Comparison of ENCODE assay signal across 8 cellular contexts in the genomic region with DNA sequence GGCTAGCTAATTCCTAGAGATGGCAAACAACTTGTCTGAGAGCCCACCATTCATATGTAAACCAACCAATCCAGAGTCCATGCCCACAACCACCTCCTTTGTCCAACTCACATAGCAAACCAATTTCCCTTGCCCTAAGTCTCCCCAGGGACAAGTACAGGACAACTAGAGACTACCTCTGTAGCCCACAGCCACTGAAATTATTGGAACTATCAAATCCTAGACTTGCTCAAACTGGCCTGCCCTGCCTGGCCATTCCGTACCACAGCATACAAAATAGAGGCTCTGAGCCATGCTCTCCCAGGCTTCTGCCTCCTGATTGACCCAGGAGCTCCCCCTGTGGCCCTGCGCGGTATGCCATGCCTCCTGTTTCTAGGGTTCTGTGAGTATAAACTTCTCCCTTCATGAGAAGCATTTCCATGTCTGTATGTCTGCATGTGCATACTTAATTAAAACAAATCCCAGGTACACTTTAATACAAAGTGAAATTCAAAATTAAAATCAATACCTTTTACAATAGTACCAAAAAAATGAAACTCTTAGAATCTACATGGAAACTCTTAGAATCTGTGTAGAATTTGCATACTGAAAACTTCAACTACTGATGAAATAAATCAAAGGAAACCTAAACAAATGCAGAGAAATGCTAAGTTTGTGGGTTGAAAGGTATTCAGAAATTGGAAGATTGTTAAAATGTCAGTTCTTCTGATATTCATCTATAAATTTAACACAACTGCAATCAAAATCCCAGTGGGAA. TPM values are rescaled to one million over a fixed set of nuclear protein-coding genes. Genes with fewer than 3 reads are reported as not detected.
DNase-seq lines count a peak whose midpoint lies in the region; ATAC-seq and TF ChIP-seq lines count a peak whose summit lies in the region.

No MANE protein-coding gene starts in this region.

- TF ChIP-seq CTCF in CD4-positive, alpha-beta T cell (IDR thresholded peaks at IDR 0.05) = peak; percentile 59
- peak; percentile 71 for TF ChIP-seq CTCF in parathyroid adenoma (IDR thresholded peaks at IDR 0.05)

- peaks cover 11% of the 10 kb centered on the region for H3K4me1 Mint-ChIP-seq in CD4-positive, alpha-beta T cell (ENCODE audit: low read depth)

- no peaks in the 10 kb centered on the region for H3K36me3 Mint-ChIP-seq in CD4-positive, alpha-beta T cell (ENCODE audit: low read depth)

- peaks cover 73% of the 10 kb centered on the region for H3K27me3 ChIP-seq in CD4-positive, alpha-beta T cell (ENCODE audit: control insufficient read depth, insufficient read depth, low read length)
- H3K27me3 ChIP-seq in parathyroid adenoma (ENCODE audit: control insufficient read depth, insufficient read depth, low read length) = no peaks in the 10 kb centered on the region

- H3K4me2 ChIP-seq in parathyroid adenoma (ENCODE audit: low read length) = no peak overlapping the region

- POLR2A ChIA-PET in CD4-positive, alpha-beta T cell (lab: Charles Lee) = no interaction called here

- intact Hi-C loops in CD4-positive, alpha-beta T cell (cut with DNase I, micrococcal nuclease) = no loop called here

- no peaks in the 10 kb centered on the region for H3K79me2 ChIP-seq in parathyroid adenoma

- no peaks in the 10 kb centered on the region for H3K36me3 ChIP-seq in parathyroid adenoma (ENCODE audit: control insufficient read depth, insufficient read depth, low read length)

- no peak overlapping the region for H3K4me3 Mint-ChIP-seq in CD4-positive, alpha-beta T cell

- no peaks in the 10 kb centered on the region for H3K9me3 Mint-ChIP-seq in CD4-positive, alpha-beta T cell

- peak in 9 of 10 experiments; percentile 3 to 39 (median 14) for DNase-seq in CD4-positive, alpha-beta T cell
- DNase-seq in NCI-H524 treated with DMSO at 0.1 percent for 48 hours (lab: John Stamatoyannopoulos, UW) (peak; percentile 15), activated T-cell treated with anti-CD3 and anti-CD28 coated beads for 48 hours (ENCODE audit: low read depth) (peak; percentile 47), foreskin melanocyte (peak; percentile 36), GOT3 (lab: John Stamatoyannopoulos, UW) (no peak)

- H3K4me3 ChIP-seq in parathyroid adenoma (ENCODE audit: low read depth, low read length) = no peak overlapping the region

- no peak overlapping the region for H2AFZ ChIP-seq in parathyroid adenoma

- H3K27ac ChIP-seq in CD4-positive, alpha-beta T cell (ENCODE audit: low read depth, low read length) = no peak overlapping the region
- no peak overlapping the region for H3K27ac ChIP-seq in parathyroid adenoma

- H3K4me1 ChIP-seq in parathyroid adenoma = peaks cover 3% of the 10 kb centered on the region

- no peak overlapping the region for H3K27ac Mint-ChIP-seq in CD4-positive, alpha-beta T cell

- H3K27me3 Mint-ChIP-seq in CD4-positive, alpha-beta T cell = peaks cover 67% of the 10 kb centered on the region

- no peak overlapping the region for H3K9ac ChIP-seq in parathyroid adenoma

- CTCF ChIA-PET in CD4-positive, alpha-beta T cell (lab: Charles Lee) = no interaction called here

- no peak for ATAC-seq in CD4-positive, alpha-beta T cell (ENCODE audit: poor library complexity)
- peak; percentile 97 for ATAC-seq in GM18909 (IDR thresholded peaks at IDR 0.05; ENCODE audit: poor library complexity, unreplicated experiment)
- ATAC-seq in HG03095 (IDR thresholded peaks at IDR 0.05; ENCODE audit: unreplicated experiment) = peak; percentile 94

- no peaks in the 10 kb centered on the region for H3K9me3 ChIP-seq in CD4-positive, alpha-beta T cell (ENCODE audit: control insufficient read depth, low read length)
- no peaks in the 10 kb centered on the region for H3K9me3 ChIP-seq in parathyroid adenoma (ENCODE audit: control insufficient read depth, low read length)

RNA-seq across cellular contexts. Expression of a gene that starts 4.0 kb away (rescaled TPM):
- total RNA-seq in CD4-positive, alpha-beta T cell = not detected
